ENCODE assay signal across 16 cellular contexts in the genomic region with DNA sequence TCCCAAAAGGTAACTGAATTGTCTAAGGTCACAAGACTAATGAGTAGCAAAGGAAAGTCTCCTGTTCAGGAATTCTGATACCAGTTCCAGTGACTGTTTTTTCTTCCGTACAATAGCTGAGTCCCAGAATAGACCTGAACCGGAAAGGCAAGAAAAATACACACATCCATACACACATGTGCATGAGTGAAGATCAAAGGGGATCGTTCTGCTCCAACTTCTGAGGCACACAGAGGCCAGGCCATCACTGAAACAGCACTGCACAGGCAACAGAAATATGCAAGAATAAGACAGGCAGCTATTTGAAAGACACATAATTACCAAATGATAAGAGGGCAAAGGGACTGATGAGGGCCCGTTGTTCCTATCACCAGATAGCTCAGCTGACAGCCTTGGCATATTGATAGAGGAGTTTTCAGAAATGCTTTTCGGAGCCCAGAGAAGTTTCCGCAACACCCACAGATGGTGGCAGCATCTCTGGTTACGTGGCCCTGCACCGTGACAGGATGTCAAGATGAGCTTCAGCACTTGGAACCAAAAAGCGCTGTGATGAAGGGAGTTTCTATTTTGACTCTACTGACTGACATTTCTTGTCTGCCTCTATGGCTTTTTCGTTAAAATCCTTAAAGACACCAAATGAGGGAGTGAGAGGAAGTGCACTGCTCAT.
A peak's percentile ranks its signal among the peaks of the same experiment; 100 is the strongest.
DNase-seq lines count a peak whose midpoint lies in the region; ATAC-seq, FAIRE-seq and TF ChIP-seq lines count a peak whose summit lies in the region.
"Had no signal": no experiment of that assay in that cellular context is flagged by ENCODE, and none has a peak within 500 bp of the region (broad histone marks: within the 10 kb centered on the region; RNA-seq: fewer than 3 reads in every experiment).

No MANE protein-coding gene starts in this region.

- H3K4me1 Mint-ChIP-seq in activated T-helper 1 cell treated with anti-CD3 and anti-CD28 coated beads, Interleukin-12 subunit alpha, Interleukin-12 subunit beta, Interleukin-2, Interleukin-4 antibody, amounts not matched to agents 30 ng/mL and 10 ng/mL and 1 ng/mL, durations not matched to agents 14 hours and 24 hours and 36 hours (ENCODE audit: low read depth), result no peaks in the 10 kb centered on the region
- H3K4me1 Mint-ChIP-seq: CD14-positive monocyte had no signal

- CTCF ChIA-PET in HEK293T (lab: Yijun Ruan, JAX), result no interaction called here

- peaks cover 44% of the 10 kb centered on the region for H3K9me3 Mint-ChIP-seq in activated T-helper 1 cell treated with anti-CD3 and anti-CD28 coated beads, Interleukin-12 subunit alpha, Interleukin-12 subunit beta, Interleukin-2, Interleukin-4 antibody, amounts not matched to agents 30 ng/mL and 10 ng/mL and 1 ng/mL, durations not matched to agents 14 hours and 24 hours and 36 hours

- H3K4me3 Mint-ChIP-seq in activated T-helper 1 cell treated with anti-CD3 and anti-CD28 coated beads, Interleukin-12 subunit alpha, Interleukin-12 subunit beta, Interleukin-2, Interleukin-4 antibody, amounts not matched to agents 30 ng/mL and 10 ng/mL and 1 ng/mL, durations not matched to agents 14 hours and 24 hours and 36 hours, result no peak overlapping the region
- H3K4me3 Mint-ChIP-seq: CD14-positive monocyte; CD8-positive, alpha-beta T cell; H9 had no signal

- intact Hi-C loops in heart left ventricle (cut with DNase I), result no loop called here
- intact Hi-C loops in activated T-helper 1 cell treated with anti-CD3 and anti-CD28 coated beads, Interleukin-12 subunit alpha, Interleukin-12 subunit beta, Interleukin-2, Interleukin-4 antibody, amounts not matched to agents 30 ng/mL and 10 ng/mL and 1 ng/mL, durations not matched to agents 14 hours and 24 hours and 36 hours (cut with micrococcal nuclease), result no loop called here

- whole genome bisulfite sequencing in heart left ventricle, 4 donors, result 40 to 51% (median 42%) methylated on average over 10 of the region's 10 CpGs

- H3K36me3 Mint-ChIP-seq in activated T-helper 1 cell treated with anti-CD3 and anti-CD28 coated beads, Interleukin-12 subunit alpha, Interleukin-12 subunit beta, Interleukin-2, Interleukin-4 antibody, amounts not matched to agents 30 ng/mL and 10 ng/mL and 1 ng/mL, durations not matched to agents 14 hours and 24 hours and 36 hours (ENCODE audit: low read depth), result no peaks in the 10 kb centered on the region
- H3K36me3 Mint-ChIP-seq: CD14-positive monocyte; CD8-positive, alpha-beta T cell had no signal

- H3K27me3 ChIP-seq in heart left ventricle, result no peaks in the 10 kb centered on the region
- no peaks in the 10 kb centered on the region for H3K27me3 ChIP-seq in right atrium auricular region

- ATAC-seq in heart left ventricle, result peak; percentile 58 to 87 (median 79)
- ATAC-seq: A549; CD8-positive, alpha-beta T cell had no signal

- peak in 40 of 61 donors; percentile 2 to 86 (median 38) for DNase-seq in caudate nucleus (lab: John Stamatoyannopoulos, UW)
- peak in 1 of 5 donors; percentile 33 for DNase-seq in heart left ventricle
- DNase-seq in right atrium auricular region (ENCODE audit: low spot score), result no peak
- no peak for DNase-seq in HEK293T (ENCODE audit: extremely low spot score)
- no peak for DNase-seq in activated T-helper 1 cell treated with anti-CD3 and anti-CD28 coated beads, Interleukin-12 subunit alpha, Interleukin-12 subunit beta, Interleukin-2, Interleukin-4 antibody, amounts not matched to agents 30 ng/mL and 10 ng/mL and 1 ng/mL, durations not matched to agents 14 hours and 24 hours and 36 hours (ENCODE audit: low spot score)
- no peak for DNase-seq in GM12891 (ENCODE audit: insufficient read length, low spot score)
- DNase-seq in cerebellar nuclear complex (lab: John Stamatoyannopoulos, UW), result no peak
- DNase-seq: CD8-positive, alpha-beta T cell; COR-L47; GOT3; H9; IMR-90 had no signal

- no peak for FAIRE-seq in GM12891 (lab: Jason Lieb, UNC)
- FAIRE-seq: A549, D721Med, GM18507 had no signal

- no peak overlapping the region for H3K27ac Mint-ChIP-seq in activated T-helper 1 cell treated with anti-CD3 and anti-CD28 coated beads, Interleukin-12 subunit alpha, Interleukin-12 subunit beta, Interleukin-2, Interleukin-4 antibody, amounts not matched to agents 30 ng/mL and 10 ng/mL and 1 ng/mL, durations not matched to agents 14 hours and 24 hours and 36 hours
- H3K27ac Mint-ChIP-seq: CD14-positive monocyte; CD8-positive, alpha-beta T cell had no signal

- H3K27ac ChIP-seq in caudate nucleus (ENCODE audit: low read depth, low read length) (no peak overlapping the region), heart left ventricle (peak overlapping the region in 7 of 12 donors; percentile 3 to 47 (median 14)), right atrium auricular region (peak overlapping the region; percentile 27 to 48)
- H3K27ac ChIP-seq: A549 had no signal

- H3K9me3 ChIP-seq in heart left ventricle, result peaks cover 0 to 37% (median 4%) of the 10 kb centered on the region in 12 donors
- H3K9me3 ChIP-seq in right atrium auricular region, result peaks cover 0 to 11% of the 10 kb centered on the region in 2 donors
- H3K9me3 ChIP-seq: A549 had no signal

- no peaks in the 10 kb centered on the region for H3K27me3 Mint-ChIP-seq in activated T-helper 1 cell treated with anti-CD3 and anti-CD28 coated beads, Interleukin-12 subunit alpha, Interleukin-12 subunit beta, Interleukin-2, Interleukin-4 antibody, amounts not matched to agents 30 ng/mL and 10 ng/mL and 1 ng/mL, durations not matched to agents 14 hours and 24 hours and 36 hours (ENCODE audit: insufficient read depth)

- POLR2A ChIA-PET in HEK293T (lab: Yijun Ruan, JAX), result interaction anchor here (0.6 kb wide), 1 partner anchor 14 kb away, joined by 3 read pairs; no protein-coding TSS in a partner anchor

- TF ChIP-seq CTCF in heart left ventricle (IDR thresholded peaks at IDR 0.05) (no peak), right atrium auricular region (IDR thresholded peaks at IDR 0.05) (no peak)

- no peak overlapping the region for H3K4me3 ChIP-seq in heart left ventricle
- H3K4me3 ChIP-seq in right atrium auricular region, result no peak overlapping the region
- H3K4me3 ChIP-seq: A549 had no signal

- peaks cover 0 to 5% (median 0%) of the 10 kb centered on the region in 9 donors for H3K36me3 ChIP-seq in heart left ventricle
- peaks cover 5% of the 10 kb centered on the region for H3K36me3 ChIP-seq in right atrium auricular region

- H3K4me1 ChIP-seq in heart left ventricle (peaks cover 0 to 19% (median 6%) of the 10 kb centered on the region in 12 donors), right atrium auricular region (peaks cover 0 to 14% of the 10 kb centered on the region in 2 donors)
- H3K4me1 ChIP-seq: A549 had no signal

- TF ChIP-seq POLR2A in heart left ventricle (IDR thresholded peaks at IDR 0.05), result no peak
- TF ChIP-seq POLR2A in GM12891 (IDR thresholded peaks at IDR 0.05; ENCODE audit: low read depth, low read length), result no peak

TF ChIP-seq in HEK293T, 16 proteins besides CTCF, POLR2A, EP300 and RAD21:
- TF ChIP-seq ARNT (IDR thresholded peaks at IDR 0.05) (no peak), FOXA1 (IDR thresholded peaks at IDR 0.05) (no peak)

TF ChIP-seq in GM12891, 5 proteins besides CTCF, POLR2A, EP300 and RAD21:
- TF ChIP-seq SPI1 (IDR thresholded peaks at IDR 0.05; ENCODE audit: low read depth, low read length) (no peak), POLR2AphosphoS5 (IDR thresholded peaks at IDR 0.05; ENCODE audit: low read depth, low read length) (no peak), POU2F2 (IDR thresholded peaks at IDR 0.05; ENCODE audit: low read depth, low read length) (no peak), TAF1 (IDR thresholded peaks at IDR 0.05; ENCODE audit: low read depth, low read length) (no peak), PAX5 (IDR thresholded peaks at IDR 0.05; ENCODE audit: insufficient read depth, low read length, severe bottlenecking) (no peak)
TF ChIP-seq in GM12891: peak in this region for 0.

Comparison
In these comparisons a context has a peak if more than half of its experiments do, and no peak if none do; other contexts are left out.
1. DNase-seq: peak in caudate nucleus (40 of 61); none in right atrium auricular region (single experiment), HEK293T (single experiment), activated T-helper 1 cell treated with anti-CD3 and anti-CD28 coated beads, Interleukin-12 subunit alpha, Interleukin-12 subunit beta, Interleukin-2, Interleukin-4 antibody, amounts not matched to agents 30 ng/mL and 10 ng/mL and 1 ng/mL, durations not matched to agents 14 hours and 24 hours and 36 hours (single experiment), GM12891 (single experiment) and cerebellar nuclear complex (0 of 2).